In genomic region chr10:117260094-117260493, GRCh38 we compare ENCODE assay signal across 1 cellular context.
TF ChIP-seq lines count a peak whose summit lies in the region.

No MANE protein-coding gene starts in this region.

TF ChIP-seq in WTC11, 78 proteins besides CTCF, POLR2A, EP300 and RAD21 (continued from another document):
- TF ChIP-seq E2F4 (CRISPR knock-in tag; IDR thresholded peaks at IDR 0.05; ENCODE audit: borderline replicate concordance, low read depth) (no peak), CREM (CRISPR knock-in tag; IDR thresholded peaks at IDR 0.05) (no peak), ATF2 (CRISPR knock-in tag; IDR thresholded peaks at IDR 0.05; ENCODE audit: borderline replicate concordance, low read depth) (no peak), KAT7 (CRISPR knock-in tag; IDR thresholded peaks at IDR 0.05; ENCODE audit: borderline replicate concordance) (no peak), ERG (CRISPR knock-in tag; IDR thresholded peaks at IDR 0.05) (no peak), ZNF219 (CRISPR knock-in tag; IDR thresholded peaks at IDR 0.05; ENCODE audit: borderline replicate concordance) (no peak), ESRRA (CRISPR knock-in tag; IDR thresholded peaks at IDR 0.05; ENCODE audit: borderline replicate concordance) (no peak), AR (CRISPR knock-in tag; IDR thresholded peaks at IDR 0.05) (no peak), JAZF1 (CRISPR knock-in tag; IDR thresholded peaks at IDR 0.05) (no peak)
